13 cellular contexts compared by ENCODE assay signal in the genomic region with DNA sequence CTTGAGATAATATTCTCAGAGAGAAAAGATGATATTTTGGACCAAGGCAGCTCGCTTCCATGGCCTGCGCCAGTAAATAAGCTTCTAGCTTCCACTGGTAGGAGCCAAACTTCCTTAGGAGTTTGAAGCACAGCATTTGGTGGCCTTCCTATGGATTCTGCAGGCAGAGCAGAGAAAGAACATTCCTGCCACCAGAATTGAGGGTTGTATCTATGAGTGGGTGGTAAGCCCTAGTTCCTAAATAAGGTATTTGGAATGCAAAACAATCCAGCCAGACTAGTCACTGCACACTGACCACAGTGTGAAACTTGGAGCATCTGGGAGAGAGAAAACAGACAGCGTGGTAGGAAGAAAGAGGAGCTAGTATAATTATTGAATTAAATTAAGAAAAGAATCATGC. TPM values are rescaled to one million over a fixed set of nuclear protein-coding genes. Genes with fewer than 3 reads are reported as not detected.
A peak's percentile ranks its signal among the peaks of the same experiment; 100 is the strongest.
DNase-seq lines count a peak whose midpoint lies in the region; ATAC-seq, FAIRE-seq and TF ChIP-seq lines count a peak whose summit lies in the region.
"Had no signal": no experiment of that assay in that cellular context is flagged by ENCODE, and none has a peak within 500 bp of the region (broad histone marks: within the 10 kb centered on the region; RNA-seq: fewer than 3 reads in every experiment).

No MANE protein-coding gene starts in this region.

- no peak for ATAC-seq in activated T-cell treated with anti-CD3 and anti-CD28 coated beads, Interleukin-2, amount 50 U/mL, for 4 hours
- no peak for ATAC-seq in aorta (ENCODE audit: low FRiP score)

- peaks cover 40% of the 10 kb centered on the region for H3K4me1 ChIP-seq in osteoblast (ENCODE audit: insufficient read depth, low read length)
- H3K4me1 ChIP-seq in aorta (ENCODE audit: control insufficient read depth in 1 of 2, insufficient read depth in 2 of 2, low read length in 2 of 2), result no peaks in the 10 kb centered on the region

- no peaks in the 10 kb centered on the region for H3K4me1 Mint-ChIP-seq in activated T-cell treated with anti-CD3 and anti-CD28 coated beads, Interleukin-2, amount 50 U/mL, for 4 hours (ENCODE audit: low read depth)

- WGBS in aorta, 2 donors, result 88 to 94% methylated on average over 3 of the region's 3 CpGs

- no peak overlapping the region for H2AFZ ChIP-seq in osteoblast (ENCODE audit: low read length)
- H2AFZ ChIP-seq: GM23338 had no signal

- no peak for FAIRE-seq in RCC 7860 (lab: Jason Lieb, UNC)
- FAIRE-seq: endothelial cell of umbilical vein had no signal

- no peaks in the 10 kb centered on the region for H3K79me2 ChIP-seq in osteoblast (ENCODE audit: insufficient read depth, low read length)

- H3K36me3 Mint-ChIP-seq in activated T-cell treated with anti-CD3 and anti-CD28 coated beads, Interleukin-2, amount 50 U/mL, for 4 hours (ENCODE audit: insufficient read depth), result no peaks in the 10 kb centered on the region

- H3K4me2 ChIP-seq in osteoblast (ENCODE audit: insufficient read depth, low read length), result peak overlapping the region; percentile 58
- H3K4me2 ChIP-seq: GM23338 had no signal

- H3K4me3 Mint-ChIP-seq in activated T-cell treated with anti-CD3 and anti-CD28 coated beads, Interleukin-2, amount 50 U/mL, for 4 hours, result no peak overlapping the region
- H3K4me3 Mint-ChIP-seq: GM23338 had no signal

- no peaks in the 10 kb centered on the region for H3K9me3 Mint-ChIP-seq in activated T-cell treated with anti-CD3 and anti-CD28 coated beads, Interleukin-2, amount 50 U/mL, for 4 hours
- H3K9me3 Mint-ChIP-seq: GM23338 had no signal

- H3K27me3 ChIP-seq in osteoblast (ENCODE audit: insufficient read depth, low read length), result no peaks in the 10 kb centered on the region
- H3K27me3 ChIP-seq in aorta (ENCODE audit: control insufficient read depth in 1 of 2, insufficient read depth in 2 of 2, low read length in 1 of 2), result no peaks in the 10 kb centered on the region

- intact Hi-C loops in aorta (cut with DNase I), result no loop called here

- peak; percentile 95 for DNase-seq in EL
- DNase-seq in RCC 7860 (ENCODE audit: low spot score), result peak; percentile 62
- peak; percentile 63 for DNase-seq in epithelial cell of esophagus (ENCODE audit: low read depth)
- DNase-seq in osteoblast (ENCODE audit: insufficient read length, low spot score, missing footprints), result peak; percentile 91
- DNase-seq in stimulated activated CD4-positive, alpha-beta T cell treated with anti-CD3 and anti-CD28 coated beads, Interleukin-2, amount 100 ng/mL, for 24 hours, result no peak
- no peak for DNase-seq in NCI-H2081 treated with DMSO at 0.1 percent for 48 hours (lab: John Stamatoyannopoulos, UW)
- no peak for DNase-seq in activated T-cell treated with anti-CD3 and anti-CD28 coated beads, Interleukin-2, amount 50 U/mL, for 4 hours
- DNase-seq in aorta, result no peak
- DNase-seq: NCI-H1436 treated with DMSO at 0.1 percent for 48 hours, NCI-H526 treated with DMSO at 0.1 percent for 48 hours, retina had no signal

- TF ChIP-seq CTCF in epithelial cell of esophagus (IDR thresholded peaks at IDR 0.05; ENCODE audit: insufficient read depth, low read depth, low read length, missing control alignments), result no peak
- peak; percentile 67 for TF ChIP-seq CTCF in osteoblast (IDR thresholded peaks at IDR 0.05; ENCODE audit: extremely low read depth, low read depth, low read length)

- H3K27ac ChIP-seq in osteoblast (ENCODE audit: low read depth, low read length) (peak overlapping the region; percentile 58), aorta (ENCODE audit: low read depth in 1 of 2, low read length in 2 of 2) (no peak overlapping the region)

- H3K36me3 ChIP-seq in osteoblast (ENCODE audit: insufficient read depth, low read length) (no peaks in the 10 kb centered on the region), aorta (ENCODE audit: control insufficient read depth in 1 of 2, insufficient read depth in 2 of 2, low read length in 1 of 2) (no peaks in the 10 kb centered on the region)

- H4K20me1 ChIP-seq in osteoblast (ENCODE audit: insufficient read depth, low read length), result no peaks in the 10 kb centered on the region

- H3K27me3 Mint-ChIP-seq in activated T-cell treated with anti-CD3 and anti-CD28 coated beads, Interleukin-2, amount 50 U/mL, for 4 hours (ENCODE audit: low read depth), result no peaks in the 10 kb centered on the region

- no peaks in the 10 kb centered on the region for H3K9me3 ChIP-seq in osteoblast (ENCODE audit: low read depth, low read length)
- no peaks in the 10 kb centered on the region for H3K9me3 ChIP-seq in aorta (ENCODE audit: control insufficient read depth, low read length)

- no peak overlapping the region for H3K4me3 ChIP-seq in epithelial cell of esophagus (ENCODE audit: low read length)
- no peak overlapping the region for H3K4me3 ChIP-seq in osteoblast (ENCODE audit: insufficient read depth, low read length)
- H3K4me3 ChIP-seq in aorta (ENCODE audit: low read length in 2 of 2), result no peak overlapping the region
- H3K4me3 ChIP-seq: GM23338 had no signal

RNA-seq across cellular contexts. Expression of a gene that starts 54.1 kb away (rescaled TPM):
- total RNA-seq in osteoblast, result 34.0 and 37.1 TPM in 2 replicates
- total RNA-seq in activated T-cell treated with anti-CD3 and anti-CD28 coated beads, Interleukin-2, amount 50 U/mL, for 4 hours, result 1 to 10 TPM in 2 of 3 donors, under 1 TPM in 1; 0.53 to 1.7 (median 1.2) TPM
- 10 to 100 TPM; 18.4 to 24.1 TPM for total RNA-seq in aorta
- 10 to 100 TPM in 1 of 2 donors, 1 to 10 TPM in 1; 8.4 to 13.7 TPM for polyA plus RNA-seq in aorta

Comparison
In these comparisons a context has a peak if more than half of its experiments do, and no peak if none do; other contexts are left out.
1. DNase-seq: peak in EL (single experiment), RCC 7860 (single experiment), epithelial cell of esophagus (single experiment) and osteoblast (single experiment); none in stimulated activated CD4-positive, alpha-beta T cell treated with anti-CD3 and anti-CD28 coated beads, Interleukin-2, amount 100 ng/mL, for 24 hours (0 of 2), NCI-H2081 treated with DMSO at 0.1 percent for 48 hours (single experiment), activated T-cell treated with anti-CD3 and anti-CD28 coated beads, Interleukin-2, amount 50 U/mL, for 4 hours (single experiment) and aorta (0 of 2).
2. RNA of a gene that starts 54.1 kb away (total RNA-seq): 34.0 to 37.1 TPM in osteoblast and 18.4 to 24.1 TPM in aorta; 0.53 to 1.7 TPM in activated T-cell treated with anti-CD3 and anti-CD28 coated beads, Interleukin-2, amount 50 U/mL, for 4 hours; every median in the first group is over 4 times any median in the second.